13 cellular contexts compared by ENCODE assay signal in the genomic region with DNA sequence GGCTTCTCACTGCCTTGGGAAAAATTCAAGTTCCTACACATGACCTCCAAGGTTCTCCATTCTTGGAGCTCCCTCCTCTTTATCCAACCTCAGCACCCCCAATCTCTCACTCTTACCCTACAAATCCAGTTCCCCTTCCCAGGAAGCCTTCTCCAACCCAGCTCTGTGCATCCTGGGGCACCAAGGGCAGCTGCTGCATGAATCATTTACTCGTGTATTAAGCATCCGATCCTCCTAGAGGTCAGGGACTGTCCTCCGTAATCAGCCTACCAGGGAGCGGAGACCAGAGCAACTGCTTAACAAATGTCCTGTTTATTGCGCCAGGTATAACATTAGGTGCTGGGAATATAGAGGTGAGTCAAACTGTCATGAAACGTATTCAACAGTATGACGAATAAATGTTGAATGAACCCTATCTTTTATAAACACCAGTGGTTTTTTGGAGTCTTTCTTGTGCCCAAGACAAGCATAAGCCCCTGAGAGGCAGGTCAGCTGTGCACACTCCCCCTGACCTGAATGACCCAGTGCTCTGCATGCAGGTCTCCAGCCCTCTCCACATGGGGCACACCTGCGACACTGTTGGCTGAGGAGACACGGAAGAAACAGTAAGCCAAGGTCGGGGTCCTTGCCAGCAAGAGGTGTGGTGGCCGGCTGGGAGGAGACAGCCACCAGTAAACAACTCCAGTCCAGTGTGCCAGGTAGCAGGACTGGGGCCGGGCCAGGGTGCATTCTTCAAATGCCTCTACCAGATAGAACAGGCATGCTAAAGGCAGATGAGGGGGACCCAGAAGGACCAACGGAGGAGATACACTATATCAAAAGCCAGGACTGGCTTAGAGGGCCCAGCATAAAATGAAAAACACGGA. TPM values are rescaled to one million over a fixed set of nuclear protein-coding genes. Genes with fewer than 3 reads are reported as not detected.
A peak's percentile ranks its signal among the peaks of the same experiment; 100 is the strongest.
DNase-seq lines count a peak whose midpoint lies in the region; ATAC-seq and FAIRE-seq lines count a peak whose summit lies in the region.
"Had no signal": no experiment of that assay in that cellular context is flagged by ENCODE, and none has a peak within 500 bp of the region (broad histone marks: within the 10 kb centered on the region; RNA-seq: fewer than 3 reads in every experiment).

No MANE protein-coding gene starts in this region.

- H3K4me1 Mint-ChIP-seq in activated CD4-positive, alpha-beta T cell treated with anti-CD3 and anti-CD28 coated beads for 36 hours = peaks cover 93% of the 10 kb centered on the region
- H3K4me1 Mint-ChIP-seq in activated naive CD8-positive, alpha-beta T cell treated with anti-CD3 and anti-CD28 coated beads for 36 hours = peaks cover 84% of the 10 kb centered on the region

- no peak for ATAC-seq in activated CD4-positive, alpha-beta T cell treated with anti-CD3 and anti-CD28 coated beads for 36 hours
- no peak for ATAC-seq in GM21447 (IDR thresholded peaks at IDR 0.05; ENCODE audit: unreplicated experiment)
- ATAC-seq: A549 had no signal

- intact Hi-C loops in activated CD4-positive, alpha-beta T cell treated with anti-CD3 and anti-CD28 coated beads for 36 hours (cut with DNase I, micrococcal nuclease) = no loop called here

- H3K36me3 ChIP-seq in small intestine (ENCODE audit: control insufficient read depth in 2 of 2, insufficient read depth in 2 of 2, low read length in 2 of 2) = no peaks in the 10 kb centered on the region
- H3K36me3 ChIP-seq: uterus had no signal

- H3K4me3 Mint-ChIP-seq in activated CD4-positive, alpha-beta T cell treated with anti-CD3 and anti-CD28 coated beads for 36 hours = no peak overlapping the region
- H3K4me3 Mint-ChIP-seq in activated naive CD8-positive, alpha-beta T cell treated with anti-CD3 and anti-CD28 coated beads for 36 hours = peak overlapping the region; percentile 12

- FAIRE-seq in small intestine (lab: Jason Lieb, UNC) = no peak
- FAIRE-seq: A549, endothelial cell of umbilical vein had no signal

- peak overlapping the region; percentile 72 for H3K27ac Mint-ChIP-seq in activated CD4-positive, alpha-beta T cell treated with anti-CD3 and anti-CD28 coated beads for 36 hours
- peak overlapping the region; percentile 87 for H3K27ac Mint-ChIP-seq in activated naive CD8-positive, alpha-beta T cell treated with anti-CD3 and anti-CD28 coated beads for 36 hours

- peaks cover 11 to 48% of the 10 kb centered on the region in 2 donors for H3K4me1 ChIP-seq in small intestine (ENCODE audit: control insufficient read depth in 2 of 2, insufficient read depth in 1 of 2, low read depth in 1 of 2, low read length in 1 of 2)

- no peaks in the 10 kb centered on the region for H3K27me3 ChIP-seq in small intestine (ENCODE audit: control insufficient read depth in 2 of 2, insufficient read depth in 2 of 2, low read length in 2 of 2)
- H3K27me3 ChIP-seq: uterus had no signal

- peak overlapping the region in 1 of 2 donors; percentile 19 for H3K27ac ChIP-seq in small intestine (ENCODE audit: low read depth in 1 of 2, low read length in 1 of 2)
- H3K27ac ChIP-seq: A549, uterus had no signal

- H3K4me3 ChIP-seq in small intestine (ENCODE audit: low read depth in 1 of 2, low read length in 2 of 2) = no peak overlapping the region
- H3K4me3 ChIP-seq: A549, uterus had no signal

- DNase-seq in activated CD4-positive, alpha-beta T cell treated with anti-CD3 and anti-CD28 coated beads for 36 hours = no peak
- DNase-seq in activated CD4-positive, alpha-beta T cell treated with anti-CD3 and anti-CD28 coated beads, Interleukin-2, amount 50 U/mL, for 4 hours = no peak
- DNase-seq in activated naive CD8-positive, alpha-beta T cell treated with anti-CD3 and anti-CD28 coated beads for 36 hours = no peak
- DNase-seq in islet precursor cell (peak; percentile 67), small intestine (peak; percentile 62), NCI-H146 treated with DMSO at 0.1 percent for 48 hours (lab: John Stamatoyannopoulos, UW; ENCODE audit: unreplicated experiment) (no peak), NCI-H226 (no peak)
- DNase-seq: NCI-H146; stimulated activated CD4-positive, alpha-beta T cell treated with anti-CD3 and anti-CD28 coated beads, Interleukin-2, amount 100 ng/mL, for 24 hours; uterus had no signal

- H3K9me3 ChIP-seq in small intestine (ENCODE audit: control insufficient read depth, low read depth) = no peaks in the 10 kb centered on the region
- H3K9me3 ChIP-seq: A549, uterus had no signal

- POLR2A ChIA-PET in activated CD4-positive, alpha-beta T cell treated with anti-CD3 and anti-CD28 coated beads for 36 hours (lab: Charles Lee) = no interaction called here

- H3K27me3 Mint-ChIP-seq in activated CD4-positive, alpha-beta T cell treated with anti-CD3 and anti-CD28 coated beads for 36 hours = no peaks in the 10 kb centered on the region
- no peaks in the 10 kb centered on the region for H3K27me3 Mint-ChIP-seq in activated naive CD8-positive, alpha-beta T cell treated with anti-CD3 and anti-CD28 coated beads for 36 hours

- no peaks in the 10 kb centered on the region for H3K9me3 Mint-ChIP-seq in activated CD4-positive, alpha-beta T cell treated with anti-CD3 and anti-CD28 coated beads for 36 hours (ENCODE audit: low read depth)
- no peaks in the 10 kb centered on the region for H3K9me3 Mint-ChIP-seq in activated naive CD8-positive, alpha-beta T cell treated with anti-CD3 and anti-CD28 coated beads for 36 hours

- 26 to 70% (median 36%) methylated on average over 14 of the region's 14 CpGs for WGBS in small intestine, 3 donors

- H3K36me3 Mint-ChIP-seq in activated CD4-positive, alpha-beta T cell treated with anti-CD3 and anti-CD28 coated beads for 36 hours (ENCODE audit: low read depth) = peaks cover 29% of the 10 kb centered on the region
- peaks cover 40% of the 10 kb centered on the region for H3K36me3 Mint-ChIP-seq in activated naive CD8-positive, alpha-beta T cell treated with anti-CD3 and anti-CD28 coated beads for 36 hours

- CTCF ChIA-PET in activated CD4-positive, alpha-beta T cell treated with anti-CD3 and anti-CD28 coated beads for 36 hours (lab: Charles Lee) = interaction anchor here (0.6 to 2.7 kb wide), 7 partner anchors 9 to 385 kb away, joined by 3 to 24 read pairs (median 4); no protein-coding TSS in a partner anchor

RNA-seq across cellular contexts. Expression of gene ANP32A, which starts 27.6 kb away (rescaled TPM):
- 100 to 1,000 TPM; 252 to 439 TPM for total RNA-seq in activated CD4-positive, alpha-beta T cell treated with anti-CD3 and anti-CD28 coated beads for 36 hours
- total RNA-seq in activated naive CD8-positive, alpha-beta T cell treated with anti-CD3 and anti-CD28 coated beads for 36 hours = 100 to 1,000 TPM; 277 to 295 TPM
- 100 to 1,000 TPM in 1 of 3 donors, 10 to 100 TPM in 2; 56.2 to 147 (median 58.8) TPM for polyA plus RNA-seq in small intestine

Comparison
In these comparisons a context has a peak if more than half of its experiments do, and no peak if none do; other contexts are left out.
1. DNase-seq: peak in islet precursor cell (single experiment) and small intestine (single experiment); none in activated CD4-positive, alpha-beta T cell treated with anti-CD3 and anti-CD28 coated beads for 36 hours (single experiment), activated CD4-positive, alpha-beta T cell treated with anti-CD3 and anti-CD28 coated beads, Interleukin-2, amount 50 U/mL, for 4 hours (0 of 2), activated naive CD8-positive, alpha-beta T cell treated with anti-CD3 and anti-CD28 coated beads for 36 hours (single experiment), NCI-H146 treated with DMSO at 0.1 percent for 48 hours (single experiment) and NCI-H226 (single experiment).